ENCODE assay signal across 1 cellular context in the genomic region with DNA sequence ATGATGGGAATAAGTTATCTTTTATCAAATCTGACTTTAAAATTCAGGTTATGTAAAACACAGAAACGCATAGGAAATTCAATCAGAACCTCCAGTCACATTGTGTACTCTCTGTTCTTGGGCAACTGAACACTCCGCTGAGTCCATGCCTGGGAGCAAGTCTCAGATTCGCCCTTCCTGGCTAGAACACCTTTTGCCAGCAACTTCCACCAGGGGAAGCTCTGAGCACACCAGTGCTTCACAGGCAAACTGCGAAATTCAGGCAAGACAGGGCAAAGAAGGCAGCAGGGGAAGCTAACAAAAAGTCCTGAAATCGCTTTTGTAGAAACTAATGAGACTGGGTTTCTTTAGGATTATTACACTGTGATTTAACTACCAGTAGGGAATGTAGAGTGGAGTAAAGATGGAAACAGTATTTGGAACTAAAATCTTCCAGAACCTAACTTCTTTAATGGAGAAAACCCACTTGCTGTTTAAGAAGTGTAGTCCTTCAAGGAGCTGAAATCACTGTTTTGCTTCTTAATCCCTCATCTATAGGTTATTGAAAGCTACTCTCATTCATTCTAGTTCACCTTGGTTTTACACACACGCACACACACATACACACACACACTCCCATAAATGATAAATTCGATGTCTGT.
TF ChIP-seq lines count a peak whose summit lies in the region.

No MANE protein-coding gene starts in this region.

TF ChIP-seq in H1, 55 proteins besides CTCF, POLR2A, EP300 and RAD21 (continued from another document):
- TF ChIP-seq JUND (IDR thresholded peaks at IDR 0.05; ENCODE audit: low read length): peak; percentile 21; the same call in 1 of the 2 replicates
- TF ChIP-seq CEBPB (IDR thresholded peaks at IDR 0.05; ENCODE audit: low read depth, low read length): 0 out of 2 replicates have a peak, but pooled peaks have one; percentile 21
